ENCODE assay signal across 25 cellular contexts in genomic region chr1:150332651-150333290, GRCh38. TPM values are rescaled to one million over a fixed set of nuclear protein-coding genes. Genes with fewer than 3 reads are reported as not detected.
DNase-seq lines count a peak whose midpoint lies in the region; ATAC-seq, FAIRE-seq and TF ChIP-seq lines count a peak whose summit lies in the region.
"Had no signal": no experiment of that assay in that cellular context is flagged by ENCODE, and none has a peak within 500 bp of the region (broad histone marks: within the 10 kb centered on the region; RNA-seq: fewer than 3 reads in every experiment).

No MANE protein-coding gene starts in this region.

- H3K27me3 Mint-ChIP-seq in activated CD8-positive, alpha-beta memory T cell treated with anti-CD3 and anti-CD28 coated beads, Interleukin-2, amount 10 ng/mL, durations not matched to agents 7 days and 5 days: no peaks in the 10 kb centered on the region
- H3K27me3 Mint-ChIP-seq in endothelial cell (ENCODE audit: unreplicated experiment): no peaks in the 10 kb centered on the region

- H3K27me3 ChIP-seq in osteoblast (ENCODE audit: insufficient read depth, low read length) (no peaks in the 10 kb centered on the region), HepG2 (ENCODE audit: control insufficient read depth in 1 of 2, insufficient read depth in 2 of 2, low read length in 2 of 2) (no peaks in the 10 kb centered on the region)
- H3K27me3 ChIP-seq: MG63 had no signal

- H3K27ac ChIP-seq in osteoblast (ENCODE audit: low read depth, low read length): no peak overlapping the region
- no peak overlapping the region for H3K27ac ChIP-seq in HepG2 (ENCODE audit: extremely low read length, insufficient read depth, low read length)
- H3K27ac ChIP-seq: C4-2B had no signal

- no peak for TF ChIP-seq RAD21 in HepG2 (CRISPR knock-in tag; IDR thresholded peaks at IDR 0.05)

- in situ Hi-C loops in HepG2 (cut with HindIII; ENCODE audit: extremely low pct_ligation_motif_present, low pct_unique_long_range_greater_than_20kb): no loop called here

- intact Hi-C loops in HepG2 (cut with micrococcal nuclease; ENCODE audit: unreplicated experiment): no loop called here

- H2AFZ ChIP-seq in osteoblast (ENCODE audit: low read length) (no peak overlapping the region), HepG2 (ENCODE audit: low read length) (no peak overlapping the region)

- no peak overlapping the region for H3K9ac ChIP-seq in HepG2 (ENCODE audit: insufficient read depth, low read depth, low read length)

- TF ChIP-seq CTCF in endothelial cell (IDR thresholded peaks at IDR 0.05; ENCODE audit: unreplicated experiment) (no peak), osteoblast (IDR thresholded peaks at IDR 0.05; ENCODE audit: extremely low read depth, low read depth, low read length) (no peak), HepG2 (CRISPR knock-in tag; IDR thresholded peaks at IDR 0.05) (no peak)

- H3K36me3 ChIP-seq in osteoblast (ENCODE audit: insufficient read depth, low read length) (peaks cover 84% of the 10 kb centered on the region), HepG2 (replicated peaks in 1 of 2; ENCODE audit: control insufficient read depth in 1 of 2, insufficient read depth in 2 of 2, low read length in 2 of 2) (peaks cover 21 to 64% of the 10 kb centered on the region in 2 experiments)

- H3K9me3 ChIP-seq in osteoblast (ENCODE audit: low read depth, low read length) (no peaks in the 10 kb centered on the region), HepG2 (ENCODE audit: low read length) (no peaks in the 10 kb centered on the region)
- H3K9me3 ChIP-seq: MG63 had no signal

- POLR2A ChIA-PET in HepG2 (lab: Yijun Ruan, JAX): no interaction called here

- no peak overlapping the region for H3K4me3 Mint-ChIP-seq in activated CD8-positive, alpha-beta memory T cell treated with anti-CD3 and anti-CD28 coated beads, Interleukin-2, amount 10 ng/mL, durations not matched to agents 7 days and 5 days
- peak overlapping the region; percentile 68 for H3K4me3 Mint-ChIP-seq in endothelial cell (ENCODE audit: unreplicated experiment)

- H3K9me3 Mint-ChIP-seq in activated CD8-positive, alpha-beta memory T cell treated with anti-CD3 and anti-CD28 coated beads, Interleukin-2, amount 10 ng/mL, durations not matched to agents 7 days and 5 days (ENCODE audit: low read depth): no peaks in the 10 kb centered on the region
- H3K9me3 Mint-ChIP-seq in endothelial cell (ENCODE audit: unreplicated experiment): no peaks in the 10 kb centered on the region

- no peak overlapping the region for H3K27ac Mint-ChIP-seq in activated CD8-positive, alpha-beta memory T cell treated with anti-CD3 and anti-CD28 coated beads, Interleukin-2, amount 10 ng/mL, durations not matched to agents 7 days and 5 days
- peak overlapping the region; percentile 34 for H3K27ac Mint-ChIP-seq in endothelial cell (ENCODE audit: unreplicated experiment)

- H3K4me2 ChIP-seq in osteoblast (ENCODE audit: insufficient read depth, low read length) (no peak overlapping the region), HepG2 (ENCODE audit: low read depth, low read length) (no peak overlapping the region)

- H3K4me3 ChIP-seq in osteoblast (ENCODE audit: insufficient read depth, low read length): no peak overlapping the region
- H3K4me3 ChIP-seq in HepG2 (replicated peaks in 1 of 3; ENCODE audit: insufficient read depth in 1 of 3, low read depth in 2 of 3, low read length in 3 of 3): no peak overlapping the region
- H3K4me3 ChIP-seq: MG63 had no signal

- no peak for ATAC-seq in activated CD8-positive, alpha-beta memory T cell treated with anti-CD3 and anti-CD28 coated beads, Interleukin-2, amount 10 ng/mL, durations not matched to agents 7 days and 5 days
- ATAC-seq in GM18511 (IDR thresholded peaks at IDR 0.05; ENCODE audit: unreplicated experiment) (no peak), HepG2 (no peak)
- ATAC-seq: HCT116 had no signal

- no peaks in the 10 kb centered on the region for H3K4me1 ChIP-seq in osteoblast (ENCODE audit: insufficient read depth, low read length)
- H3K4me1 ChIP-seq in HepG2 (ENCODE audit: insufficient read depth, low read length): no peaks in the 10 kb centered on the region

- H3K4me1 Mint-ChIP-seq in activated CD8-positive, alpha-beta memory T cell treated with anti-CD3 and anti-CD28 coated beads, Interleukin-2, amount 10 ng/mL, durations not matched to agents 7 days and 5 days: peaks cover 4% of the 10 kb centered on the region
- no peaks in the 10 kb centered on the region for H3K4me1 Mint-ChIP-seq in endothelial cell (ENCODE audit: unreplicated experiment)

- FAIRE-seq in HepG2 (lab: Jason Lieb, UNC): no peak
- FAIRE-seq: GM18507, H1 had no signal

- no TSS peak for BruUV-seq in HepG2 (replicated peaks; lab: Mats Ljungman, UMichigan)

- H3K36me3 Mint-ChIP-seq in activated CD8-positive, alpha-beta memory T cell treated with anti-CD3 and anti-CD28 coated beads, Interleukin-2, amount 10 ng/mL, durations not matched to agents 7 days and 5 days: peaks cover 53% of the 10 kb centered on the region
- H3K36me3 Mint-ChIP-seq in endothelial cell (ENCODE audit: low read depth, unreplicated experiment): peaks cover 40% of the 10 kb centered on the region

- TF ChIP-seq POLR2A in HepG2 (IDR thresholded peaks at IDR 0.05; ENCODE audit: insufficient read depth in 1 of 2, low read depth in 2 of 2, low read length in 2 of 2): no peak

- CTCF ChIA-PET in activated CD8-positive, alpha-beta memory T cell treated with anti-CD3 and anti-CD28 coated beads, Interleukin-2, amount 10 ng/mL, durations not matched to agents 7 days and 5 days (lab: Charles Lee): no interaction called here
- CTCF ChIA-PET in HepG2 (lab: Yijun Ruan, JAX; ENCODE audit: low intra/inter-chr PET ratio, low total read pairs): no interaction called here

- DNase-seq in activated CD8-positive, alpha-beta memory T cell treated with anti-CD3 and anti-CD28 coated beads for 24 hours: peak; percentile 28
- no peak for DNase-seq in activated CD8-positive, alpha-beta memory T cell treated with anti-CD3 and anti-CD28 coated beads, Interleukin-2, amount 10 ng/mL, durations not matched to agents 7 days and 5 days
- DNase-seq in Ammon's horn (ENCODE audit: low spot score) (peak; percentile 52), endothelial cell (ENCODE audit: low spot score) (no peak), osteoblast (ENCODE audit: insufficient read length, low spot score, missing footprints) (peak; percentile 21), NCI-H510A treated with DMSO at 0.1 percent for 48 hours (lab: John Stamatoyannopoulos, UW) (no peak), HepG2 (ENCODE audit: low spot score) (no peak)
- DNase-seq: 8988T, DMS53, GDM1, Kasumi-1, MG63, NCI-H1417, NCI-H1694 treated with DMSO at 0.1 percent for 48 hours, NCI-H2081 treated with DMSO at 0.1 percent for 48 hours, NCI-H2171 treated with DMSO at 0.1 percent for 48 hours, NCI-H446, NCI-H526 treated with DMSO at 0.1 percent for 48 hours, OCI-M1, Right ventricle myocardium superior had no signal

- TF ChIP-seq EP300 in HepG2 (IDR thresholded peaks at IDR 0.05; ENCODE audit: low read depth in 2 of 2, low read length in 2 of 2) (no peak), HepG2 (CRISPR knock-in tag; IDR thresholded peaks at IDR 0.05; ENCODE audit: borderline replicate concordance) (no peak)

- WGBS in HepG2 (ENCODE audit: low lambda C conversion rate): 99% methylated on average over 7 of the region's 7 CpGs

- peaks cover 2% of the 10 kb centered on the region for H3K79me2 ChIP-seq in osteoblast (ENCODE audit: insufficient read depth, low read length)
- H3K79me2 ChIP-seq in HepG2 (ENCODE audit: insufficient read depth, low read length): no peaks in the 10 kb centered on the region

- H4K20me1 ChIP-seq in osteoblast (ENCODE audit: insufficient read depth, low read length) (peaks cover 4% of the 10 kb centered on the region), HepG2 (ENCODE audit: insufficient read depth, low read length) (no peaks in the 10 kb centered on the region; the same call in 1 of the 2 replicates)

RNA-seq across cellular contexts. Expression of gene PRPF3, which starts 11.4 kb away (rescaled TPM):
- 10 to 100 TPM; 72.5 to 76.2 TPM for total RNA-seq in activated CD8-positive, alpha-beta memory T cell treated with anti-CD3 and anti-CD28 coated beads, Interleukin-2, amount 10 ng/mL, durations not matched to agents 7 days and 5 days
- total RNA-seq in endothelial cell (ENCODE audit: unreplicated experiment) (78.4 TPM), osteoblast (33.9 and 35.8 TPM in 2 replicates), HepG2 (2016; rRNA removed; fragmentation: Illumina TruSeq; extraction: Trizol) (34.2 and 45.9 TPM in 2 replicates)
- total RNA-seq in HepG2 (2016; cell fraction: cytosol; rRNA removed; fragmentation: Illumina TruSeq; extraction: Trizol; ENCODE audit: low read depth): 11.3 and 14.3 TPM in 2 replicates
- total RNA-seq in HepG2 (2016; cell fraction: insoluble cytoplasmic fraction; rRNA removed; fragmentation: Illumina TruSeq; extraction: Trizol): 32.2 and 43.7 TPM in 2 replicates
- 18.1 and 19.5 TPM in 2 replicates for total RNA-seq in HepG2 (2016; cell fraction: membrane; rRNA removed; fragmentation: Illumina TruSeq; extraction: Trizol)
- total RNA-seq in HepG2 (2016; cell fraction: nucleus; rRNA removed; fragmentation: Illumina TruSeq; extraction: Trizol): 55.9 and 61.0 TPM in 2 replicates
- polyA plus RNA-seq in HepG2 (2011; rRNA removed): 20.1 and 23.0 TPM in 2 replicates
- 8.6 and 10.4 TPM in 2 replicates for polyA plus RNA-seq in HepG2 (2011; cell fraction: cytosol; rRNA removed)
- 46.3 and 59.7 TPM in 2 replicates for polyA plus RNA-seq in HepG2 (2011; cell fraction: nucleus; rRNA removed)
- polyA plus RNA-seq in HepG2 (2012): 24.5 and 33.4 TPM in 2 replicates
- polyA plus RNA-seq in HepG2 (2016; cell fraction: cytosol; fragmentation: Illumina TruSeq; extraction: Trizol; ENCODE audit: low read depth): 6.5 TPM in 2 replicates
- 27.7 and 29.0 TPM in 2 replicates for polyA plus RNA-seq in HepG2 (2016; cell fraction: insoluble cytoplasmic fraction; fragmentation: Illumina TruSeq; extraction: Trizol; ENCODE audit: low read depth)
- 8.1 and 8.9 TPM in 2 replicates for polyA plus RNA-seq in HepG2 (2016; cell fraction: membrane; fragmentation: Illumina TruSeq; extraction: Trizol; ENCODE audit: low read depth)
- 89.8 and 101 TPM in 2 replicates for polyA plus RNA-seq in HepG2 (2016; cell fraction: nucleus; fragmentation: Illumina TruSeq; extraction: Trizol; ENCODE audit: insufficient read depth, low read depth)
- polyA minus RNA-seq in HepG2 (2011; rRNA and poly(A)+ RNA removed; ENCODE audit: low replicate concordance): 19.2 and 49.0 TPM in 2 replicates
- 8.1 and 9.0 TPM in 2 replicates for polyA minus RNA-seq in HepG2 (2011; cell fraction: cytosol; rRNA and poly(A)+ RNA removed)
- polyA minus RNA-seq in HepG2 (2011; cell fraction: nucleus; rRNA and poly(A)+ RNA removed): 58.8 and 75.6 TPM in 2 replicates

RNA-seq across cellular contexts. Expression of gene RPRD2, which starts 31.2 kb away (rescaled TPM):
- 10 to 100 TPM; 28.1 to 28.5 TPM for total RNA-seq in activated CD8-positive, alpha-beta memory T cell treated with anti-CD3 and anti-CD28 coated beads, Interleukin-2, amount 10 ng/mL, durations not matched to agents 7 days and 5 days
- total RNA-seq in endothelial cell (ENCODE audit: unreplicated experiment) (29.6 TPM), osteoblast (12.3 and 13.3 TPM in 2 replicates), HepG2 (2016; rRNA removed; fragmentation: Illumina TruSeq; extraction: Trizol) (8.0 and 12.2 TPM in 2 replicates)
- total RNA-seq in HepG2 (2016; cell fraction: cytosol; rRNA removed; fragmentation: Illumina TruSeq; extraction: Trizol; ENCODE audit: low read depth): 4.7 and 5.9 TPM in 2 replicates
- total RNA-seq in HepG2 (2016; cell fraction: insoluble cytoplasmic fraction; rRNA removed; fragmentation: Illumina TruSeq; extraction: Trizol): 7.4 and 10.7 TPM in 2 replicates
- 5.9 and 6.6 TPM in 2 replicates for total RNA-seq in HepG2 (2016; cell fraction: membrane; rRNA removed; fragmentation: Illumina TruSeq; extraction: Trizol)
- 14.7 and 15.3 TPM in 2 replicates for total RNA-seq in HepG2 (2016; cell fraction: nucleus; rRNA removed; fragmentation: Illumina TruSeq; extraction: Trizol)
- 8.8 and 8.9 TPM in 2 replicates for polyA plus RNA-seq in HepG2 (2011; rRNA removed)
- 4.3 and 5.0 TPM in 2 replicates for polyA plus RNA-seq in HepG2 (2011; cell fraction: cytosol; rRNA removed)
- 8.2 and 8.6 TPM in 2 replicates for polyA plus RNA-seq in HepG2 (2011; cell fraction: nucleus; rRNA removed)
- polyA plus RNA-seq in HepG2 (2012): 8.0 and 10.3 TPM in 2 replicates
- polyA plus RNA-seq in HepG2 (2016; cell fraction: cytosol; fragmentation: Illumina TruSeq; extraction: Trizol; ENCODE audit: low read depth): 0.62 and 0.84 TPM in 2 replicates
- 12.1 and 15.1 TPM in 2 replicates for polyA plus RNA-seq in HepG2 (2016; cell fraction: insoluble cytoplasmic fraction; fragmentation: Illumina TruSeq; extraction: Trizol; ENCODE audit: low read depth)
- polyA plus RNA-seq in HepG2 (2016; cell fraction: membrane; fragmentation: Illumina TruSeq; extraction: Trizol; ENCODE audit: low read depth): 2.4 and 3.2 TPM in 2 replicates
- polyA plus RNA-seq in HepG2 (2016; cell fraction: nucleus; fragmentation: Illumina TruSeq; extraction: Trizol; ENCODE audit: insufficient read depth, low read depth): 11.6 and 13.0 TPM in 2 replicates
- 10.8 and 24.5 TPM in 2 replicates for polyA minus RNA-seq in HepG2 (2011; rRNA and poly(A)+ RNA removed; ENCODE audit: low replicate concordance)
- polyA minus RNA-seq in HepG2 (2011; cell fraction: cytosol; rRNA and poly(A)+ RNA removed): 8.4 and 10.9 TPM in 2 replicates
- polyA minus RNA-seq in HepG2 (2011; cell fraction: nucleus; rRNA and poly(A)+ RNA removed): 25.5 and 29.1 TPM in 2 replicates

RNA-seq across cellular contexts. Expression of gene MRPS21, which starts 39.1 kb away (rescaled TPM):
- total RNA-seq in activated CD8-positive, alpha-beta memory T cell treated with anti-CD3 and anti-CD28 coated beads, Interleukin-2, amount 10 ng/mL, durations not matched to agents 7 days and 5 days: 10 to 100 TPM; 70.9 to 82.8 TPM
- total RNA-seq in endothelial cell (ENCODE audit: unreplicated experiment): 63.1 TPM
- total RNA-seq in osteoblast: 28.0 and 29.0 TPM in 2 replicates
- 64.2 and 77.5 TPM in 2 replicates for total RNA-seq in HepG2 (2016; rRNA removed; fragmentation: Illumina TruSeq; extraction: Trizol)
- 40.5 and 42.6 TPM in 2 replicates for total RNA-seq in HepG2 (2016; cell fraction: cytosol; rRNA removed; fragmentation: Illumina TruSeq; extraction: Trizol; ENCODE audit: low read depth)
- 62.6 and 85.6 TPM in 2 replicates for total RNA-seq in HepG2 (2016; cell fraction: insoluble cytoplasmic fraction; rRNA removed; fragmentation: Illumina TruSeq; extraction: Trizol)
- total RNA-seq in HepG2 (2016; cell fraction: membrane; rRNA removed; fragmentation: Illumina TruSeq; extraction: Trizol): 30.6 and 38.4 TPM in 2 replicates
- 36.8 and 44.4 TPM in 2 replicates for total RNA-seq in HepG2 (2016; cell fraction: nucleus; rRNA removed; fragmentation: Illumina TruSeq; extraction: Trizol)
- polyA plus RNA-seq in HepG2 (2011; rRNA removed): 51.6 and 59.4 TPM in 2 replicates
- polyA plus RNA-seq in HepG2 (2011; cell fraction: cytosol; rRNA removed): 36.0 and 48.0 TPM in 2 replicates
- polyA plus RNA-seq in HepG2 (2011; cell fraction: nucleus; rRNA removed): 69.3 and 69.6 TPM in 2 replicates
- polyA plus RNA-seq in HepG2 (2012): 32.8 and 49.3 TPM in 2 replicates
- polyA plus RNA-seq in HepG2 (2016; cell fraction: cytosol; fragmentation: Illumina TruSeq; extraction: Trizol; ENCODE audit: low read depth): 35.9 and 42.1 TPM in 2 replicates
- polyA plus RNA-seq in HepG2 (2016; cell fraction: insoluble cytoplasmic fraction; fragmentation: Illumina TruSeq; extraction: Trizol; ENCODE audit: low read depth): 91.5 and 106 TPM in 2 replicates
- 33.5 and 39.5 TPM in 2 replicates for polyA plus RNA-seq in HepG2 (2016; cell fraction: membrane; fragmentation: Illumina TruSeq; extraction: Trizol; ENCODE audit: low read depth)
- 72.6 and 80.6 TPM in 2 replicates for polyA plus RNA-seq in HepG2 (2016; cell fraction: nucleus; fragmentation: Illumina TruSeq; extraction: Trizol; ENCODE audit: insufficient read depth, low read depth)
- polyA minus RNA-seq in HepG2 (2011; rRNA and poly(A)+ RNA removed; ENCODE audit: low replicate concordance): 18.9 and 44.4 TPM in 2 replicates
- polyA minus RNA-seq in HepG2 (2011; cell fraction: cytosol; rRNA and poly(A)+ RNA removed): 11.5 and 13.8 TPM in 2 replicates
- 17.5 and 22.9 TPM in 2 replicates for polyA minus RNA-seq in HepG2 (2011; cell fraction: nucleus; rRNA and poly(A)+ RNA removed)

RNA-seq across cellular contexts. Expression of gene CIART, which starts 50.4 kb away (rescaled TPM):
- 1 to 10 TPM in 1 of 2 experiments, under 1 TPM in 1; 0.44 to 1.7 TPM for total RNA-seq in activated CD8-positive, alpha-beta memory T cell treated with anti-CD3 and anti-CD28 coated beads, Interleukin-2, amount 10 ng/mL, durations not matched to agents 7 days and 5 days
- total RNA-seq in endothelial cell (ENCODE audit: unreplicated experiment) (9.1 TPM), osteoblast (15.6 and 16.3 TPM in 2 replicates), HepG2 (2016; rRNA removed; fragmentation: Illumina TruSeq; extraction: Trizol) (not detected in 2 replicates)
- not detected in 2 replicates for total RNA-seq in HepG2 (2016; cell fraction: cytosol; rRNA removed; fragmentation: Illumina TruSeq; extraction: Trizol; ENCODE audit: low read depth)
- total RNA-seq in HepG2 (2016; cell fraction: insoluble cytoplasmic fraction; rRNA removed; fragmentation: Illumina TruSeq; extraction: Trizol): 0.09 TPM in 1 of 2 replicates, not detected in the other
- not detected in 2 replicates for total RNA-seq in HepG2 (2016; cell fraction: membrane; rRNA removed; fragmentation: Illumina TruSeq; extraction: Trizol)
- total RNA-seq in HepG2 (2016; cell fraction: nucleus; rRNA removed; fragmentation: Illumina TruSeq; extraction: Trizol): not detected in 2 replicates
- polyA plus RNA-seq in HepG2 (2011; rRNA removed): 0.48 and 0.58 TPM in 2 replicates
- polyA plus RNA-seq in HepG2 (2011; cell fraction: cytosol; rRNA removed): 0.12 and 0.26 TPM in 2 replicates
- polyA plus RNA-seq in HepG2 (2011; cell fraction: nucleus; rRNA removed): 1.6 and 2.1 TPM in 2 replicates
- polyA plus RNA-seq in HepG2 (2012): 0.39 and 0.40 TPM in 2 replicates
- not detected in 2 replicates for polyA plus RNA-seq in HepG2 (2016; cell fraction: cytosol; fragmentation: Illumina TruSeq; extraction: Trizol; ENCODE audit: low read depth)
- not detected in 2 replicates for polyA plus RNA-seq in HepG2 (2016; cell fraction: insoluble cytoplasmic fraction; fragmentation: Illumina TruSeq; extraction: Trizol; ENCODE audit: low read depth)
- polyA plus RNA-seq in HepG2 (2016; cell fraction: membrane; fragmentation: Illumina TruSeq; extraction: Trizol; ENCODE audit: low read depth): not detected in 2 replicates
- 0.86 and 1.5 TPM in 2 replicates for polyA plus RNA-seq in HepG2 (2016; cell fraction: nucleus; fragmentation: Illumina TruSeq; extraction: Trizol; ENCODE audit: insufficient read depth, low read depth)
- polyA minus RNA-seq in HepG2 (2011; rRNA and poly(A)+ RNA removed; ENCODE audit: low replicate concordance): 1.0 TPM in 2 replicates
- polyA minus RNA-seq in HepG2 (2011; cell fraction: cytosol; rRNA and poly(A)+ RNA removed): not detected in 2 replicates
- not detected in 2 replicates for polyA minus RNA-seq in HepG2 (2011; cell fraction: nucleus; rRNA and poly(A)+ RNA removed)

Comparison
In these comparisons a context has a peak if more than half of its experiments do, and no peak if none do; other contexts are left out.
1. DNase-seq: peak in activated CD8-positive, alpha-beta memory T cell treated with anti-CD3 and anti-CD28 coated beads for 24 hours (single experiment), Ammon's horn (single experiment) and osteoblast (single experiment); none in activated CD8-positive, alpha-beta memory T cell treated with anti-CD3 and anti-CD28 coated beads, Interleukin-2, amount 10 ng/mL, durations not matched to agents 7 days and 5 days (single experiment), endothelial cell (single experiment), NCI-H510A treated with DMSO at 0.1 percent for 48 hours (single experiment) and HepG2 (single experiment).